Comparison of ENCODE assay signal across 8 cellular contexts in the genomic region with DNA sequence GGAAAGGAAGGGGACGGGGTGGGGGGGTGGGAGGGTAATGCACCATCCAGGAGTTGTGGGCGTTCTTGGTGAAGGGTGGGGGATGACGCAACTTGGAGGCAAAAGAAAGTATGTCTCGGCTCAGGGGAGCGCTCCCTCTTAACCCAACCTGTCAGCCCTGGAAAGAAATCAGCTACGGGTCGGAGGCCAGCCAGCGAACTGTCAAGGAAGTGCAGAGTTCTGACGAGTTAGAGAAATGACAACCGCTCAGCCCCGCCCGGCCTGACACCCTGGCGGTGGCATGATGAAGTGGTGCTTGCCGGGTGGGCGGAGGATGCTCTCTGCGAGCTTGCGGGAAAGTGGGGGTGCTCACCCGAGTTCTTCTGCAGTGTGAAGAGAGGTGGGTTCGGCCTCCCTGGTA. TPM values are rescaled to one million over a fixed set of nuclear protein-coding genes. Genes with fewer than 3 reads are reported as not detected.
A peak's percentile ranks its signal among the peaks of the same experiment; 100 is the strongest.
DNase-seq lines count a peak whose midpoint lies in the region; TF ChIP-seq lines count a peak whose summit lies in the region.
"Not testable (repeated sequence)": the region's sequence is repeated elsewhere in the genome, so short reads cannot be mapped to it uniquely, and the experiment has no call there.

No MANE protein-coding gene starts in this region.

- not testable (repeated sequence) for H3K9me2 ChIP-seq in PC-9 (ENCODE audit: insufficient read depth)

- CTCF ChIA-PET in PC-9 (lab: Charles Lee), result not testable (repeated sequence)
- CTCF ChIA-PET in activated CD4-positive, alpha-beta memory T cell treated with anti-CD3 and anti-CD28 coated beads for 36 hours (lab: Charles Lee), result interaction anchor here (0.6 to 1.9 kb wide), 5 partner anchors 21 to 127 kb away, joined by 3 to 9 read pairs (median 4); no protein-coding TSS in a partner anchor

- peaks cover 14% of the 10 kb centered on the region; the same call in 1 of the 2 replicates for H3F3A ChIP-seq in PC-9 (ENCODE audit: insufficient read depth, low read depth)

- H3K36me3 ChIP-seq in HAP-1 (replicated peaks); PC-9 (ENCODE audit: low read depth): not testable (repeated sequence)

- not testable (repeated sequence) for H3K9me3 ChIP-seq in HAP-1; PC-9 (ENCODE audit: insufficient read depth, low read depth)

- intact Hi-C loops in PC-9 (cut with micrococcal nuclease; ENCODE audit: unreplicated experiment); head of caudate nucleus (cut with DNase I): not testable (repeated sequence)
- intact Hi-C loops in activated CD4-positive, alpha-beta memory T cell treated with anti-CD3 and anti-CD28 coated beads for 36 hours (cut with micrococcal nuclease), result loop anchor here (1.0 to 5.0 kb wide), 2 partner anchors 28 to 61 kb away; no protein-coding TSS in a partner anchor

- in situ Hi-C loops in HAP-1 (cut with MboI; ENCODE audit: low sequenced_read_pairs), result not testable (repeated sequence)

- not testable (repeated sequence) for H3K36me3 Mint-ChIP-seq in activated CD4-positive, alpha-beta memory T cell treated with anti-CD3 and anti-CD28 coated beads for 36 hours; nephron progenitor cell (ENCODE audit: low read depth)

- peaks cover 12% of the 10 kb centered on the region for H3K4me1 Mint-ChIP-seq in activated CD4-positive, alpha-beta memory T cell treated with anti-CD3 and anti-CD28 coated beads for 36 hours (ENCODE audit: low read depth)
- peaks cover 23% of the 10 kb centered on the region for H3K4me1 Mint-ChIP-seq in nephron progenitor cell

- not testable (repeated sequence) for H2AFZ ChIP-seq in PC-9

- not testable (repeated sequence) for H3K9me3 Mint-ChIP-seq in activated CD4-positive, alpha-beta memory T cell treated with anti-CD3 and anti-CD28 coated beads for 36 hours; nephron progenitor cell

- 0 out of 2 replicates have a peak overlapping the region, but pooled peaks have one; percentile 26 for H3K4me2 ChIP-seq in PC-9

- not testable (repeated sequence) for DNase-seq in AG09309 (ENCODE audit: low read depth)
- DNase-seq in HAP-1 (ENCODE audit: low spot score in 2 of 2) (peak; percentile 19 to 71), PC-9 (peak in 1 of 2 experiments; percentile 30), amniotic epithelial cell (ENCODE audit: low read depth) (peak; percentile 63), head of caudate nucleus (peak in 41 of 42 donors; percentile 33 to 89 (median 69)), nephron progenitor cell (peak; percentile 49)
- peak; percentile 87 for DNase-seq in activated CD4-positive, alpha-beta memory T cell treated with anti-CD3 and anti-CD28 coated beads for 36 hours
- peak; percentile 32 for DNase-seq in stimulated activated CD8-positive, alpha-beta memory T cell treated with anti-CD3 and anti-CD28 coated beads, Interleukin-12 subunit alpha, Interleukin-12 subunit beta, amount 100 ng/mL, for 24 hours (ENCODE audit: extremely low read depth)

- H3K4me3 Mint-ChIP-seq in activated CD4-positive, alpha-beta memory T cell treated with anti-CD3 and anti-CD28 coated beads for 36 hours, result peak overlapping the region; percentile 61
- peak overlapping the region; percentile 52 for H3K4me3 Mint-ChIP-seq in nephron progenitor cell

- BruUV-seq in PC-9 (replicated peaks; lab: Mats Ljungman, UMichigan), result not testable (repeated sequence)

- H3K79me2 ChIP-seq in PC-9 (ENCODE audit: low read depth), result not testable (repeated sequence)

- H3K27me3 ChIP-seq in HAP-1 (ENCODE audit: low read depth); PC-9 (ENCODE audit: insufficient read depth, low read depth): not testable (repeated sequence)

- POLR2A ChIA-PET in PC-9 (lab: Charles Lee; ENCODE audit: unreplicated experiment); activated CD4-positive, alpha-beta memory T cell treated with anti-CD3 and anti-CD28 coated beads for 36 hours (lab: Charles Lee): not testable (repeated sequence)

- H4K20me1 ChIP-seq in PC-9 (ENCODE audit: insufficient read depth), result not testable (repeated sequence)

- H3K27ac Mint-ChIP-seq in activated CD4-positive, alpha-beta memory T cell treated with anti-CD3 and anti-CD28 coated beads for 36 hours, result peak overlapping the region; percentile 16
- H3K27ac Mint-ChIP-seq in nephron progenitor cell, result not testable (repeated sequence)

- H3K4me1 ChIP-seq in HAP-1; PC-9 (replicated peaks; ENCODE audit: insufficient read depth): not testable (repeated sequence)

- not testable (repeated sequence) for H3K4me3 ChIP-seq in AG09309 (ENCODE audit: control insufficient read depth, low read depth, low read length); HAP-1; PC-9

- not testable (repeated sequence) for H3K27ac ChIP-seq in PC-9

- peak; percentile 47 for TF ChIP-seq CTCF in AG09309 (IDR thresholded peaks at IDR 0.05; ENCODE audit: control insufficient read depth, insufficient read depth, low read depth, low read length, missing control alignments)
- TF ChIP-seq CTCF in PC-9 (conservative IDR thresholded peaks at IDR 0.05), result peak; percentile 40; the same call in 1 of the 2 replicates
- not testable (repeated sequence) for TF ChIP-seq CTCF in nephron progenitor cell (IDR thresholded peaks at IDR 0.05)

- H3K27me3 Mint-ChIP-seq in activated CD4-positive, alpha-beta memory T cell treated with anti-CD3 and anti-CD28 coated beads for 36 hours, result not testable (repeated sequence)
- peaks cover 19% of the 10 kb centered on the region for H3K27me3 Mint-ChIP-seq in nephron progenitor cell (ENCODE audit: low read depth, poor library complexity)

RNA-seq across cellular contexts. Expression of a gene that starts 15.4 kb away (rescaled TPM):
- 28.5 and 31.5 TPM in 2 replicates for total RNA-seq in PC-9 (2021)
- total RNA-seq in activated CD4-positive, alpha-beta memory T cell treated with anti-CD3 and anti-CD28 coated beads for 36 hours, result 10 to 100 TPM in 1 of 2 experiments, 1 to 10 TPM in 1; 8.4 to 10.9 TPM
